Comparison of ENCODE assay signal across 13 cellular contexts in genomic region chr1:15491010-15491409, GRCh38. TPM values are rescaled to one million over a fixed set of nuclear protein-coding genes. Genes with fewer than 3 reads are reported as not detected.
DNase-seq lines count a peak whose midpoint lies in the region; ATAC-seq and TF ChIP-seq lines count a peak whose summit lies in the region.
"Not testable (repeated sequence)": the region's sequence is repeated elsewhere in the genome, so short reads cannot be mapped to it uniquely, and the experiment has no call there.
"Had no signal": no experiment of that assay in that cellular context is flagged by ENCODE, and none has a peak within 500 bp of the region (broad histone marks: within the 10 kb centered on the region; RNA-seq: fewer than 3 reads in every experiment).

No MANE protein-coding gene starts in this region.

- H3K4me2 ChIP-seq in DND-41 (ENCODE audit: insufficient read depth, low read length) = not testable (repeated sequence)

- not testable (repeated sequence) for H3K4me3 Mint-ChIP-seq in activated CD8-positive, alpha-beta T cell treated with anti-CD3 and anti-CD28 coated beads for 36 hours; stimulated activated effector memory CD8-positive, alpha-beta T cell treated with anti-CD3 and anti-CD28 coated beads, Interleukin-12 subunit alpha, Interleukin-12 subunit beta, amount 100 ng/mL, for 72 hours

- POLR2A ChIA-PET in activated CD8-positive, alpha-beta T cell treated with anti-CD3 and anti-CD28 coated beads for 36 hours (lab: Charles Lee) = not testable (repeated sequence)

- H3K27me3 ChIP-seq in DND-41 (ENCODE audit: insufficient read depth, low read length, poor library complexity); RWPE2 (ENCODE audit: insufficient read depth, poor library complexity, severe bottlenecking); left ventricle myocardium inferior (ENCODE audit: low read depth): not testable (repeated sequence)

- not testable (repeated sequence) for H3K4me3 ChIP-seq in DND-41 (ENCODE audit: low read depth in 1 of 2, low read length in 2 of 2); Jurkat, Clone E6-1 (ENCODE audit: low read length); RWPE2 (ENCODE audit: severe bottlenecking); choroid plexus epithelial cell (ENCODE audit: low read depth, low read length); left ventricle myocardium inferior

- not testable (repeated sequence) for H3K4me1 Mint-ChIP-seq in activated CD8-positive, alpha-beta T cell treated with anti-CD3 and anti-CD28 coated beads for 36 hours (ENCODE audit: low read depth); stimulated activated effector memory CD8-positive, alpha-beta T cell treated with anti-CD3 and anti-CD28 coated beads, Interleukin-12 subunit alpha, Interleukin-12 subunit beta, amount 100 ng/mL, for 72 hours

- not testable (repeated sequence) for H3K36me3 ChIP-seq in DND-41 (ENCODE audit: insufficient read depth, low read length); RWPE2 (ENCODE audit: low read depth)
- peaks cover 33% of the 10 kb centered on the region for H3K36me3 ChIP-seq in left ventricle myocardium inferior

- peak; percentile 15 for DNase-seq in DND-41
- peak; percentile 42 for DNase-seq in Jurkat, Clone E6-1 (ENCODE audit: low read depth, low spot score)
- DNase-seq in RWPE2 (ENCODE audit: low spot score); left ventricle myocardium inferior; stimulated activated effector memory CD8-positive, alpha-beta T cell treated with anti-CD3 and anti-CD28 coated beads, Interleukin-12 subunit alpha, Interleukin-12 subunit beta, amount 100 ng/mL, for 72 hours (ENCODE audit: low spot score in 2 of 2): not testable (repeated sequence)
- peak; percentile 33 for DNase-seq in activated CD8-positive, alpha-beta T cell treated with anti-CD3 and anti-CD28 coated beads for 36 hours
- DNase-seq in amniotic epithelial cell (ENCODE audit: low read depth) = peak; percentile 32
- peak; percentile 42 for DNase-seq in choroid plexus epithelial cell (ENCODE audit: low read depth)

- H3K27ac Mint-ChIP-seq in activated CD8-positive, alpha-beta T cell treated with anti-CD3 and anti-CD28 coated beads for 36 hours; stimulated activated effector memory CD8-positive, alpha-beta T cell treated with anti-CD3 and anti-CD28 coated beads, Interleukin-12 subunit alpha, Interleukin-12 subunit beta, amount 100 ng/mL, for 72 hours: not testable (repeated sequence)

- H3K27me3 Mint-ChIP-seq in activated CD8-positive, alpha-beta T cell treated with anti-CD3 and anti-CD28 coated beads for 36 hours = not testable (repeated sequence)

- ATAC-seq in DND-41 (ENCODE audit: insufficient read depth, low read depth) (peak; percentile 50; the same call in 1 of the 3 replicates), RWPE2 (ENCODE audit: low read depth) (peak; percentile 59; the same call in 1 of the 3 replicates)
- peak; percentile 69 for ATAC-seq in activated CD8-positive, alpha-beta T cell treated with anti-CD3 and anti-CD28 coated beads for 36 hours
- ATAC-seq in stimulated activated effector memory CD8-positive, alpha-beta T cell treated with anti-CD3 and anti-CD28 coated beads, Interleukin-12 subunit alpha, Interleukin-12 subunit beta, amount 100 ng/mL, for 72 hours = peak; percentile 82

- not testable (repeated sequence) for H3K4me1 ChIP-seq in DND-41 (ENCODE audit: insufficient read depth, low read length); RWPE2 (ENCODE audit: insufficient read depth, poor library complexity, severe bottlenecking)
- H3K4me1 ChIP-seq in left ventricle myocardium inferior = peaks cover 27% of the 10 kb centered on the region

- H3K27ac ChIP-seq in DND-41 (ENCODE audit: low read length); RWPE2 (ENCODE audit: poor library complexity, severe bottlenecking): not testable (repeated sequence)
- H3K27ac ChIP-seq in left ventricle myocardium inferior (replicated peaks) = peak overlapping the region; percentile 85

- not testable (repeated sequence) for H3K9me3 ChIP-seq in DND-41 (ENCODE audit: insufficient read depth, low read length, severe bottlenecking); RWPE2 (ENCODE audit: severe bottlenecking); left ventricle myocardium inferior (replicated peaks)

- CTCF ChIA-PET in activated CD8-positive, alpha-beta T cell treated with anti-CD3 and anti-CD28 coated beads for 36 hours (lab: Charles Lee) = interaction anchor here (1.2 to 1.5 kb wide), 2 partner anchors 23 to 168 kb away, joined by 3 read pairs; no protein-coding TSS in a partner anchor

- H3K9ac ChIP-seq in DND-41 (ENCODE audit: low read depth, low read length) = not testable (repeated sequence)

- not testable (repeated sequence) for H4K20me1 ChIP-seq in DND-41 (ENCODE audit: insufficient read depth, low read length)

- not testable (repeated sequence) for H3K36me3 Mint-ChIP-seq in activated CD8-positive, alpha-beta T cell treated with anti-CD3 and anti-CD28 coated beads for 36 hours (ENCODE audit: low read depth)
- peaks cover 42% of the 10 kb centered on the region for H3K36me3 Mint-ChIP-seq in stimulated activated effector memory CD8-positive, alpha-beta T cell treated with anti-CD3 and anti-CD28 coated beads, Interleukin-12 subunit alpha, Interleukin-12 subunit beta, amount 100 ng/mL, for 72 hours

- H2AFZ ChIP-seq in DND-41 (ENCODE audit: low read depth, low read length) = not testable (repeated sequence)

- intact Hi-C loops in activated CD8-positive, alpha-beta T cell treated with anti-CD3 and anti-CD28 coated beads for 36 hours (cut with micrococcal nuclease); left ventricle myocardium inferior (cut with micrococcal nuclease): not testable (repeated sequence)

- not testable (repeated sequence) for TF ChIP-seq CTCF in DND-41 (IDR thresholded peaks at IDR 0.05; ENCODE audit: borderline replicate concordance, extremely low read depth, low read length, poor library complexity, severe bottlenecking); RWPE2 (IDR thresholded peaks at IDR 0.05; ENCODE audit: poor library complexity, severe bottlenecking); activated CD8-positive, alpha-beta T cell treated with anti-CD3 and anti-CD28 coated beads for 36 hours (IDR thresholded peaks at IDR 0.05); choroid plexus epithelial cell (conservative IDR thresholded peaks at IDR 0.05; ENCODE audit: low read depth, low read length); left ventricle myocardium inferior (IDR thresholded peaks at IDR 0.05; ENCODE audit: borderline replicate concordance)

- H3K79me2 ChIP-seq in DND-41 (ENCODE audit: insufficient read depth, low read length) = not testable (repeated sequence)

- not testable (repeated sequence) for H3K9me3 Mint-ChIP-seq in activated CD8-positive, alpha-beta T cell treated with anti-CD3 and anti-CD28 coated beads for 36 hours; stimulated activated effector memory CD8-positive, alpha-beta T cell treated with anti-CD3 and anti-CD28 coated beads, Interleukin-12 subunit alpha, Interleukin-12 subunit beta, amount 100 ng/mL, for 72 hours

RNA-seq across cellular contexts. Expression of gene CELA2B, which starts 15.1 kb away (rescaled TPM):
- not detected for polyA plus RNA-seq in Jurkat, Clone E6-1 (2012; ENCODE audit: insufficient read depth, insufficient read length)
- not detected for total RNA-seq in activated CD8-positive, alpha-beta T cell treated with anti-CD3 and anti-CD28 coated beads for 36 hours
- total RNA-seq in left ventricle myocardium inferior = not detected
- total RNA-seq: Calu3; CD8-positive, alpha-beta T cell; H1; PC-3 had no signal
- polyA plus RNA-seq: BJ, H1 had no signal

RNA-seq across cellular contexts. Expression of gene CASP9, which starts 33.0 kb away (rescaled TPM):
- 9.0 TPM for polyA plus RNA-seq in Jurkat, Clone E6-1 (2012; ENCODE audit: insufficient read depth, insufficient read length)
- 10 to 100 TPM in 1 of 2 experiments, 1 to 10 TPM in 1; 9.7 to 11.5 TPM for total RNA-seq in activated CD8-positive, alpha-beta T cell treated with anti-CD3 and anti-CD28 coated beads for 36 hours
- 14.1 TPM for total RNA-seq in left ventricle myocardium inferior

RNA-seq across cellular contexts. Expression of gene CELA2A, which starts 34.5 kb away (rescaled TPM):
- polyA plus RNA-seq in Jurkat, Clone E6-1 (2012; ENCODE audit: insufficient read depth, insufficient read length) = not detected
- total RNA-seq in activated CD8-positive, alpha-beta T cell treated with anti-CD3 and anti-CD28 coated beads for 36 hours = not detected
- total RNA-seq in left ventricle myocardium inferior = not detected
- total RNA-seq: Calu3; CD8-positive, alpha-beta T cell; H1; PC-3 had no signal
- polyA plus RNA-seq: BJ, H1 had no signal

RNA-seq across cellular contexts. Expression of gene DNAJC16, which starts 35.6 kb away (rescaled TPM):
- polyA plus RNA-seq in Jurkat, Clone E6-1 (2012; ENCODE audit: insufficient read depth, insufficient read length) = 4.1 TPM
- total RNA-seq in activated CD8-positive, alpha-beta T cell treated with anti-CD3 and anti-CD28 coated beads for 36 hours = 10 to 100 TPM in 1 of 2 experiments, 1 to 10 TPM in 1; 10.0 to 13.0 TPM
- 16.2 TPM for total RNA-seq in left ventricle myocardium inferior

RNA-seq across cellular contexts. Expression of gene CTRC, which starts 52.8 kb away (rescaled TPM):
- polyA plus RNA-seq in Jurkat, Clone E6-1 (2012; ENCODE audit: insufficient read depth, insufficient read length) = not detected
- total RNA-seq in activated CD8-positive, alpha-beta T cell treated with anti-CD3 and anti-CD28 coated beads for 36 hours = not detected
- total RNA-seq in left ventricle myocardium inferior = not detected
- total RNA-seq: Calu3 had no signal
- polyA plus RNA-seq: BJ, H1 had no signal
